ENCODE assay signal across 14 cellular contexts in the genomic region with DNA sequence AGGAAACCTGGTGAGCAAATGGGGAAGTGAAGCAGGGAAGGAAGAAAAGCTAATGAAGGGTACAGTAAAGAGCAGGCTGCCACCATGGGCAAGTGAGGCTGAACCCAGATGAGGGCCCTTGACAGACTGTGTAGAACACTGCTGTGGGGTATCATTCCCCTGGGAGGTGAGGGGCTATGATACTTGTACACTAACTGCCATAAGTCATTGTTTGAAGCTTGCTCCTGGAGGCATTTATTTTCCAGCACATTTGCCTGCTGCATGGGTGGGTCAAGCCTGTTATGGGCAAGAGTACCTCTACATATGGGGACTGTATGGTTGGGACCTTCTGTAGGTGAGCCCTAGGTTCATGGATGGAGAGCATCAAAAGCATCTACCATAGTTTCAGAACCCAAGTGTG. TPM values are rescaled to one million over a fixed set of nuclear protein-coding genes. Genes with fewer than 3 reads are reported as not detected.
DNase-seq lines count a peak whose midpoint lies in the region; ATAC-seq and TF ChIP-seq lines count a peak whose summit lies in the region.
"Had no signal": no experiment of that assay in that cellular context is flagged by ENCODE, and none has a peak within 500 bp of the region (broad histone marks: within the 10 kb centered on the region; RNA-seq: fewer than 3 reads in every experiment).

No MANE protein-coding gene starts in this region.

- no peak overlapping the region for H3K4me3 ChIP-seq in coronary artery
- H3K4me3 ChIP-seq in tibial artery: no peak overlapping the region
- H3K4me3 ChIP-seq: BLaER1 treated with 17β-estradiol and CSF1 and Interleukin-3, amounts not matched to agents 10 nM and 100 nM had no signal

- TF ChIP-seq CTCF in coronary artery (IDR thresholded peaks at IDR 0.05): no peak
- TF ChIP-seq CTCF in tibial artery (IDR thresholded peaks at IDR 0.05): no peak

- no peak for ATAC-seq in activated CD8-positive, alpha-beta memory T cell treated with anti-CD3 and anti-CD28 coated beads, Interleukin-2, amount 10 ng/mL, durations not matched to agents 7 days and 5 days
- ATAC-seq in left lobe of liver (no peak), HG03039 (IDR thresholded peaks at IDR 0.05; ENCODE audit: unreplicated experiment) (no peak)
- ATAC-seq: CD8-positive, alpha-beta T cell; HepG2 had no signal

- H3K27ac ChIP-seq in coronary artery (no peak overlapping the region), tibial artery (no peak overlapping the region)
- H3K27ac ChIP-seq: BLaER1 treated with 17β-estradiol and CSF1 and Interleukin-3, amounts not matched to agents 10 nM and 100 nM had no signal

- intact Hi-C loops in tibial artery (cut with DNase I; ENCODE audit: low total_unique reads): no loop called here

- CTCF ChIA-PET in activated CD8-positive, alpha-beta memory T cell treated with anti-CD3 and anti-CD28 coated beads, Interleukin-2, amount 10 ng/mL, durations not matched to agents 7 days and 5 days (lab: Charles Lee): no interaction called here

- no peak overlapping the region for H3K27ac Mint-ChIP-seq in activated CD8-positive, alpha-beta memory T cell treated with anti-CD3 and anti-CD28 coated beads, Interleukin-2, amount 10 ng/mL, durations not matched to agents 7 days and 5 days
- H3K27ac Mint-ChIP-seq: B cell; CD8-positive, alpha-beta T cell; H9 had no signal

- H3K36me3 ChIP-seq in tibial artery: peaks cover 0 to 18% (median 15%) of the 10 kb centered on the region in 3 donors

- peaks cover 16% of the 10 kb centered on the region for H3K9me3 Mint-ChIP-seq in activated CD8-positive, alpha-beta memory T cell treated with anti-CD3 and anti-CD28 coated beads, Interleukin-2, amount 10 ng/mL, durations not matched to agents 7 days and 5 days (ENCODE audit: low read depth)

- H3K27me3 Mint-ChIP-seq in activated CD8-positive, alpha-beta memory T cell treated with anti-CD3 and anti-CD28 coated beads, Interleukin-2, amount 10 ng/mL, durations not matched to agents 7 days and 5 days: peaks cover 3% of the 10 kb centered on the region

- H3K9me3 ChIP-seq in tibial artery: peaks cover 0 to 50% (median 20%) of the 10 kb centered on the region in 3 donors

- no peaks in the 10 kb centered on the region for H3K4me1 Mint-ChIP-seq in activated CD8-positive, alpha-beta memory T cell treated with anti-CD3 and anti-CD28 coated beads, Interleukin-2, amount 10 ng/mL, durations not matched to agents 7 days and 5 days
- H3K4me1 Mint-ChIP-seq: B cell, H9 had no signal

- H3K27me3 ChIP-seq in tibial artery: no peaks in the 10 kb centered on the region
- H3K27me3 ChIP-seq: BLaER1 treated with 17β-estradiol and CSF1 and Interleukin-3, amounts not matched to agents 10 nM and 100 nM had no signal

- H3K36me3 Mint-ChIP-seq in activated CD8-positive, alpha-beta memory T cell treated with anti-CD3 and anti-CD28 coated beads, Interleukin-2, amount 10 ng/mL, durations not matched to agents 7 days and 5 days: peaks cover 3% of the 10 kb centered on the region

- no peak overlapping the region for H3K4me3 Mint-ChIP-seq in activated CD8-positive, alpha-beta memory T cell treated with anti-CD3 and anti-CD28 coated beads, Interleukin-2, amount 10 ng/mL, durations not matched to agents 7 days and 5 days
- H3K4me3 Mint-ChIP-seq: B cell; CD8-positive, alpha-beta T cell; H9 had no signal

- H3K4me1 ChIP-seq in tibial artery: peaks cover 0 to 1% (median under 1%) of the 10 kb centered on the region in 4 donors
- H3K4me1 ChIP-seq: BLaER1 treated with 17β-estradiol and CSF1 and Interleukin-3, amounts not matched to agents 10 nM and 100 nM had no signal

- DNase-seq in activated CD8-positive, alpha-beta memory T cell treated with anti-CD3 and anti-CD28 coated beads, Interleukin-2, amount 10 ng/mL, durations not matched to agents 7 days and 5 days: peak; percentile 19
- no peak for DNase-seq in activated CD8-positive, alpha-beta memory T cell treated with anti-CD3 and anti-CD28 coated beads for 24 hours
- peak; percentile 22 for DNase-seq in coronary artery (ENCODE audit: low spot score)
- DNase-seq in left lobe of liver (ENCODE audit: low spot score): peak; percentile 8
- DNase-seq in tibial artery: no peak
- DNase-seq: Calu3, DMS79 treated with DMSO at 0.1 percent for 48 hours, GF-D8, H9 had no signal

RNA-seq across cellular contexts. Expression of a gene that starts 57.4 kb away (rescaled TPM):
- 1 to 10 TPM; 6.9 to 9.0 TPM for total RNA-seq in activated CD8-positive, alpha-beta memory T cell treated with anti-CD3 and anti-CD28 coated beads, Interleukin-2, amount 10 ng/mL, durations not matched to agents 7 days and 5 days
- 5.2 TPM for total RNA-seq in left lobe of liver

Comparison
In these comparisons a context has a peak if more than half of its experiments do, and no peak if none do; other contexts are left out.
1. DNase-seq: peak in activated CD8-positive, alpha-beta memory T cell treated with anti-CD3 and anti-CD28 coated beads, Interleukin-2, amount 10 ng/mL, durations not matched to agents 7 days and 5 days (single experiment), coronary artery (single experiment) and left lobe of liver (single experiment); none in activated CD8-positive, alpha-beta memory T cell treated with anti-CD3 and anti-CD28 coated beads for 24 hours (single experiment) and tibial artery (0 of 2).